ENCODE assay signal across 1 cellular context in genomic region chr15:59339252-59339672, GRCh38.
TF ChIP-seq lines count a peak whose summit lies in the region.

No MANE protein-coding gene starts in this region.

TF ChIP-seq in HepG2, 621 proteins besides CTCF, POLR2A, EP300 and RAD21 (continued from another document and continues in another):
- TF ChIP-seq ARID3A (IDR thresholded peaks at IDR 0.05; ENCODE audit: low read depth, low read length) (peak; percentile 58; the same call in 1 of the 2 replicates), CENPT (CRISPR knock-in tag; IDR thresholded peaks at IDR 0.05; ENCODE audit: low read depth) (no peak), ZBTB43 (CRISPR knock-in tag; conservative IDR thresholded peaks at IDR 0.05) (no peak), TBX3 (IDR thresholded peaks at IDR 0.05; ENCODE audit: borderline replicate concordance) (no peak), LBX2 (CRISPR knock-in tag; IDR thresholded peaks at IDR 0.05; ENCODE audit: borderline replicate concordance) (no peak), ZBTB38 (CRISPR knock-in tag; IDR thresholded peaks at IDR 0.05) (no peak), RORA (CRISPR knock-in tag; IDR thresholded peaks at IDR 0.05) (no peak), ZNF784 (CRISPR knock-in tag; IDR thresholded peaks at IDR 0.05; ENCODE audit: borderline replicate concordance) (no peak), TRIM24 (CRISPR knock-in tag; IDR thresholded peaks at IDR 0.05) (no peak), MAFG (CRISPR knock-in tag; IDR thresholded peaks at IDR 0.05) (no peak), ZMYM4 (CRISPR knock-in tag; IDR thresholded peaks at IDR 0.05) (no peak; the same call in 1 of the 2 replicates), MTF2 (CRISPR knock-in tag; IDR thresholded peaks at IDR 0.05; ENCODE audit: borderline replicate concordance) (no peak), NR0B2 (CRISPR knock-in tag; IDR thresholded peaks at IDR 0.05) (no peak), ZNF512B (CRISPR knock-in tag; IDR thresholded peaks at IDR 0.05; ENCODE audit: borderline replicate concordance) (no peak), ZNF230 (CRISPR knock-in tag; IDR thresholded peaks at IDR 0.05) (no peak), JDP2 (CRISPR knock-in tag; IDR thresholded peaks at IDR 0.05; ENCODE audit: borderline replicate concordance) (no peak; the same call in 1 of the 2 replicates), ARHGAP35 (CRISPR knock-in tag; IDR thresholded peaks at IDR 0.05; ENCODE audit: borderline replicate concordance) (no peak), NR2F2 (IDR thresholded peaks at IDR 0.05; ENCODE audit: borderline replicate concordance, low read depth) (peak; percentile 87), E2F1 (CRISPR knock-in tag; IDR thresholded peaks at IDR 0.05) (no peak), KMT2A (CRISPR knock-in tag; IDR thresholded peaks at IDR 0.05) (no peak), BCL6 (CRISPR knock-in tag; IDR thresholded peaks at IDR 0.05) (peak; percentile 92), PAF1 (CRISPR knock-in tag; IDR thresholded peaks at IDR 0.05) (no peak), MTF1 (CRISPR knock-in tag; IDR thresholded peaks at IDR 0.05) (no peak), ZNF619 (CRISPR knock-in tag; IDR thresholded peaks at IDR 0.05) (no peak), SKIL (CRISPR knock-in tag; IDR thresholded peaks at IDR 0.05; ENCODE audit: borderline replicate concordance) (peak; percentile 53), ZBTB14 (CRISPR knock-in tag; IDR thresholded peaks at IDR 0.05) (no peak), ZNF574 (CRISPR knock-in tag; IDR thresholded peaks at IDR 0.05) (no peak), TSC22D2 (CRISPR knock-in tag; IDR thresholded peaks at IDR 0.05; ENCODE audit: borderline replicate concordance) (no peak), ZNF253 (CRISPR knock-in tag; IDR thresholded peaks at IDR 0.05; ENCODE audit: borderline replicate concordance) (no peak), ZNF746 (CRISPR knock-in tag; IDR thresholded peaks at IDR 0.05) (no peak), ZBTB46 (CRISPR knock-in tag; IDR thresholded peaks at IDR 0.05; ENCODE audit: borderline replicate concordance) (no peak), ATRX (CRISPR knock-in tag; IDR thresholded peaks at IDR 0.05; ENCODE audit: borderline replicate concordance) (no peak), MYNN (CRISPR knock-in tag; IDR thresholded peaks at IDR 0.05; ENCODE audit: low read depth) (no peak), KDM2A (CRISPR knock-in tag; IDR thresholded peaks at IDR 0.05; ENCODE audit: borderline replicate concordance, low read depth) (no peak), HNF1A (IDR thresholded peaks at IDR 0.05; ENCODE audit: low read depth) (no peak), HNF1A (CRISPR knock-in tag; IDR thresholded peaks at IDR 0.05; ENCODE audit: borderline replicate concordance) (peak; percentile 22; the same call in 1 of the 2 replicates), ZNF296 (CRISPR knock-in tag; conservative IDR thresholded peaks at IDR 0.05) (no peak)
